Comparison of ENCODE assay signal across 17 cellular contexts in the genomic region with DNA sequence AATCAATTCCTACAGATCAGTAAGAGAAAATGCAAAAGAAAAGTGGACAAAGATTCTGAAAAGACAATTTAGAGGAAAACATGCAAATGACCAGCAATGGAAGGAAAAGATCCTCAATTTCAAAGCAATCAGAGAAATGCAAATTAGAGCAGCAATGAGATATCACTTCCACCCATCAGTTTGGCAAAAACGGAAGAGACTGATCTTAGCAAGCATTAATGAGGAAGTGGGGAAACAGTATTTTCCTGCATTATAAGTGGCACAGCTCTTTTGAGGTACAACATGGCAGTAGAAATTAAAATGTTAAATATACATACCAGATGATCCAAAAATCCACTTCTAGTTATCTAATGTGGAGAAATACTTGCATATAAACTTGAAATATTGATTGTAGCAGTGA.
DNase-seq lines count a peak whose midpoint lies in the region; ATAC-seq and TF ChIP-seq lines count a peak whose summit lies in the region.
"Had no signal": no experiment of that assay in that cellular context is flagged by ENCODE, and none has a peak within 500 bp of the region (broad histone marks: within the 10 kb centered on the region; RNA-seq: fewer than 3 reads in every experiment).

No MANE protein-coding gene starts in this region.

- TF ChIP-seq POLR2A in lower leg skin (IDR thresholded peaks at IDR 0.05) = no peak

- 26 to 45% methylated on average over 1 of the region's 1 CpG for WGBS in lower leg skin, 2 donors

- no peak overlapping the region for H3K27ac ChIP-seq in HL-60 (replicated peaks)
- H3K27ac ChIP-seq: C4-2B, KMS-11 had no signal

- peak; percentile 23 to 51 for DNase-seq in HL-60 (ENCODE audit: low read depth in 1 of 2, low spot score in 1 of 2)
- peak; percentile 83 for DNase-seq in MV-4-11 (lab: John Stamatoyannopoulos, UW)
- peak; percentile 55 for DNase-seq in SKM-1 (lab: John Stamatoyannopoulos, UW; ENCODE audit: unreplicated experiment)
- peak; percentile 25 for DNase-seq in germinal center (ENCODE audit: low spot score)
- DNase-seq in DMS79 (lab: John Stamatoyannopoulos, UW) = no peak
- DNase-seq in lower leg skin (ENCODE audit: low spot score in 2 of 2) = no peak
- no peak for DNase-seq in GM20000 (ENCODE audit: low spot score)
- DNase-seq: COR-L47, MG63, NCI-H1436, NCI-H2029 treated with DMSO at 0.1 percent for 48 hours, NCI-H774, SHP77, T-helper 2 cell had no signal

- H3K27me3 ChIP-seq in HL-60 (ENCODE audit: insufficient read depth, poor library complexity, severe bottlenecking) = no peaks in the 10 kb centered on the region
- H3K27me3 ChIP-seq: MG63 had no signal

- no peak for ATAC-seq in GM21576 (IDR thresholded peaks at IDR 0.05; ENCODE audit: unreplicated experiment)

- intact Hi-C loops in lower leg skin (cut with DNase I; ENCODE audit: low total_unique reads) = no loop called here

- H3K4me3 ChIP-seq in HL-60 (replicated peaks; ENCODE audit: insufficient read depth, low read length) (no peak overlapping the region), lower leg skin (ENCODE audit: low read depth, poor library complexity, severe bottlenecking) (no peak overlapping the region)
- H3K4me3 ChIP-seq: MG63 had no signal

- TF ChIP-seq CTCF in HL-60 (IDR thresholded peaks at IDR 0.05; ENCODE audit: insufficient read depth, low read length) = no peak
- no peak for TF ChIP-seq CTCF in lower leg skin (IDR thresholded peaks at IDR 0.05)
- no peak for TF ChIP-seq CTCF in GM20000 (IDR thresholded peaks at IDR 0.05; ENCODE audit: extremely low read depth, missing control alignments)

Comparison
In these comparisons a context has a peak if more than half of its experiments do, and no peak if none do; other contexts are left out.
1. DNase-seq: peak in HL-60 (2 of 2), MV-4-11 (single experiment), SKM-1 (single experiment) and germinal center (single experiment); none in DMS79 (single experiment), lower leg skin (0 of 2) and GM20000 (single experiment).